ENCODE assay signal across 9 cellular contexts in the genomic region with DNA sequence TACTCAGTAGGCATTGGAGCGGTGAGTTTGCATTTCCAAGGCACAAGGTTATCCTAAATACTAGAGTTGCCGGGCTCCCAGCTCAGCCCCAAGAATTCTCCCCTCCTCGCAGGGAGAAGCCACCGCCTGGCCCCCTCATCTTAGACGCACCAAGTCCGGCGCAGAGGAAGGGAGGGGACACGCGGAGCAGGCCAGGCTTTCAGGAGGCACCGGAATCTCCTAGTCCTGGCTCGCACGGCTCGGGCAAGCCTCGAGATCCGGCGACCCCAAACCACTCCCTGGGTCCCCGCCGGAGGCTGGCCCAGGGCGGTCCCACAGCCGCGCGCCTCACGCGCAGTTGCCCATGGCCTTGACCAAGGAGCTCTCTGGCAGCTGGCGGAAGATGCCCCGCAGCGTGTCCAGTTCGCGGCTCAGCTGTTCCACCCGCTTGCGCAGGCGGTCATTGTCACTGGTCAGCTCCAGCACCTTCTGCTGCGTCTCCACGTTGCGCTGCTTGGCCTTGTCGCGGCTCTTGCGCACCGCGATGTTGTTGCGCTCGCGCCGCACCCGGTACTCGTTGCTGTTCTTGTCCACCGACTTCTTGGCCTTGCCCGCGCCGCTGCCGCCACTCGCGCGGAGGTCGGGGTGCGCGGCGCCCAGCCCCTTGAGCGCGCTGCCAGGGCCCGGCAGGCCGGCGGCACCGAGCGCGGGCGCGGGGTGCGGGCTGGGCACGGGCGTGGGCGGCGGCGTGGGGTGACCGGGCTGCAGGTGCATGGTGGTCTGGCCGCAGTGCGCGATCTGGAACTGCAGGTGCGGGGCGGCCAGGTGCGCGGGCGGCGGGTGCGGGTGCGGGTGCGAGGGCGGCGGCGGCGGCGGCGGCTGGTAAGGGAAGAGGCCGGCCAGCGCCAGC. TPM values are rescaled to one million over a fixed set of nuclear protein-coding genes. Genes with fewer than 3 reads are reported as not detected.
A peak's percentile ranks its signal among the peaks of the same experiment; 100 is the strongest.
DNase-seq lines count a peak whose midpoint lies in the region; ATAC-seq and TF ChIP-seq lines count a peak whose summit lies in the region.
"Had no signal": no experiment of that assay in that cellular context is flagged by ENCODE, and none has a peak within 500 bp of the region (broad histone marks: within the 10 kb centered on the region; RNA-seq: fewer than 3 reads in every experiment).

No MANE protein-coding gene starts in this region.

- no peak for TF ChIP-seq CTCF in tibial nerve (IDR thresholded peaks at IDR 0.05)

- H3K27ac Mint-ChIP-seq in activated T-cell treated with anti-CD3 and anti-CD28 coated beads, Interleukin-2, amount 50 U/mL, for 24 hours: no peak overlapping the region

- TF ChIP-seq POLR2A in tibial nerve (IDR thresholded peaks at IDR 0.05): no peak

- H3K9me3 Mint-ChIP-seq in activated T-cell treated with anti-CD3 and anti-CD28 coated beads, Interleukin-2, amount 50 U/mL, for 24 hours: no peaks in the 10 kb centered on the region

- no peak for TF ChIP-seq EP300 in tibial nerve (IDR thresholded peaks at IDR 0.05)

- H3K4me1 ChIP-seq in mesodermal cell (ENCODE audit: control insufficient read depth, insufficient read depth, low read length, poor library complexity, severe bottlenecking) (no peaks in the 10 kb centered on the region), tibial nerve (peaks cover 0 to 46% (median 8%) of the 10 kb centered on the region in 4 donors)

- 2 to 4% methylated on average over 66 to 84 of the region's 95 CpGs for WGBS in mesodermal cell (ENCODE audit: insufficient coverage in 2 of 2), 2 experiments
- 2 to 5% methylated on average over 21 to 62 of the region's 95 CpGs for WGBS in tibial nerve, 2 donors

- no peaks in the 10 kb centered on the region for H3K36me3 Mint-ChIP-seq in activated T-cell treated with anti-CD3 and anti-CD28 coated beads, Interleukin-2, amount 50 U/mL, for 24 hours (ENCODE audit: low read depth)

- H3K36me3 ChIP-seq in mesodermal cell (ENCODE audit: control insufficient read depth, insufficient read depth, low read length) (no peaks in the 10 kb centered on the region), tibial nerve (no peaks in the 10 kb centered on the region)

- H3K4me3 Mint-ChIP-seq in activated T-cell treated with anti-CD3 and anti-CD28 coated beads, Interleukin-2, amount 50 U/mL, for 24 hours: peak overlapping the region; percentile 38

- no peaks in the 10 kb centered on the region for H3K9me3 ChIP-seq in mesodermal cell (ENCODE audit: control insufficient read depth, low read length)
- no peaks in the 10 kb centered on the region for H3K9me3 ChIP-seq in tibial nerve

- DNase-seq in activated T-cell treated with anti-CD3 and anti-CD28 coated beads, Interleukin-2, amount 50 U/mL, for 24 hours: no peak
- no peak for DNase-seq in activated T-cell treated with anti-CD3 and anti-CD28 coated beads, Interleukin-2, amount 50 U/mL, for 48 hours
- peak; percentile 55 for DNase-seq in cerebellar cortex (ENCODE audit: low spot score)
- DNase-seq in tibial nerve (ENCODE audit: low spot score in 2 of 2): no peak
- DNase-seq in germinal center (ENCODE audit: low spot score): no peak
- DNase-seq: DND-41 had no signal

- H3K27me3 ChIP-seq in tibial nerve: peaks cover 0 to 18% of the 10 kb centered on the region in 2 donors

- peaks cover 60% of the 10 kb centered on the region for H3K27me3 Mint-ChIP-seq in activated T-cell treated with anti-CD3 and anti-CD28 coated beads, Interleukin-2, amount 50 U/mL, for 24 hours

- H3K4me1 Mint-ChIP-seq in activated T-cell treated with anti-CD3 and anti-CD28 coated beads, Interleukin-2, amount 50 U/mL, for 24 hours (ENCODE audit: low read depth): peaks cover 3% of the 10 kb centered on the region

- no peak overlapping the region for H3K27ac ChIP-seq in mesodermal cell (ENCODE audit: low read depth, low read length, severe bottlenecking)
- peak overlapping the region in 2 of 4 donors; percentile 77 to 90 for H3K27ac ChIP-seq in tibial nerve

- H3K4me3 ChIP-seq in mesodermal cell (ENCODE audit: extremely low read depth, insufficient read depth, low read length, poor library complexity, severe bottlenecking) (peak overlapping the region; percentile 5), tibial nerve (peak overlapping the region; percentile 46 to 87 (median 56))

- ATAC-seq in GM21723 (IDR thresholded peaks at IDR 0.05; ENCODE audit: unreplicated experiment): no peak
- no peak for ATAC-seq in HG03342 (IDR thresholded peaks at IDR 0.05; ENCODE audit: unreplicated experiment)

RNA-seq across cellular contexts. Expression of a gene that starts 1.1 kb away (rescaled TPM):
- polyA plus RNA-seq in mesodermal cell (2013, experiment 1 of 2): 0.29 TPM
- 0.25 TPM for polyA plus RNA-seq in mesodermal cell (2013, experiment 2 of 2)
- total RNA-seq in tibial nerve: 100 to 1,000 TPM in 1 of 4 donors, 10 to 100 TPM in 3; 33.9 to 204 (median 65.4) TPM
